In genomic region chr17:17042851-17043667, GRCh38 we compare ENCODE assay signal across 8 cellular contexts. TPM values are rescaled to one million over a fixed set of nuclear protein-coding genes. Genes with fewer than 3 reads are reported as not detected.
DNase-seq lines count a peak whose midpoint lies in the region; ATAC-seq lines count a peak whose summit lies in the region.

No MANE protein-coding gene starts in this region.

- H3K9me3 Mint-ChIP-seq in activated naive CD4-positive, alpha-beta T cell treated with anti-CD3 and anti-CD28 coated beads, Interleukin-2, amount 50 U/mL, for 72 hours: no peaks in the 10 kb centered on the region

- peaks cover 21% of the 10 kb centered on the region for H3K4me1 ChIP-seq in ES-I3 (ENCODE audit: insufficient read depth, low read length)
- H3K4me1 ChIP-seq in iPS DF 6.9 (ENCODE audit: control insufficient read depth, insufficient read depth, low read length): peaks cover 3% of the 10 kb centered on the region; the same call in 1 of the 2 replicates

- no CpG with 5 or more reads among the region's 42 CpGs for WGBS in iPS DF 6.9 (ENCODE audit: insufficient coverage, insufficient read length)

- H3K27me3 ChIP-seq in iPS DF 6.9 (ENCODE audit: control insufficient read depth, insufficient read depth, low read length): no peaks in the 10 kb centered on the region; the same call in 1 of the 2 replicates

- H3K36me3 ChIP-seq in ES-I3 (ENCODE audit: insufficient read depth, low read length): no peaks in the 10 kb centered on the region
- no peaks in the 10 kb centered on the region for H3K36me3 ChIP-seq in iPS DF 6.9 (ENCODE audit: control insufficient read depth, insufficient read depth, low read length)

- DNase-seq in LHCN-M2 (ENCODE audit: low read depth) (peak; percentile 63), iPS DF 6.9 (ENCODE audit: low read depth, low spot score) (no peak), skeletal muscle cell (ENCODE audit: low read depth) (no peak), HuH-7.5 (ENCODE audit: low spot score) (no peak)
- DNase-seq in activated naive CD4-positive, alpha-beta T cell treated with anti-CD3 and anti-CD28 coated beads, Interleukin-2, amount 50 U/mL, for 72 hours (ENCODE audit: low spot score in 2 of 2): peak in 1 of 2 donors; percentile 27

- H3K27ac Mint-ChIP-seq in activated naive CD4-positive, alpha-beta T cell treated with anti-CD3 and anti-CD28 coated beads, Interleukin-2, amount 50 U/mL, for 72 hours: peak overlapping the region; percentile 55 to 90

- peak overlapping the region; percentile 74 for H3K9ac ChIP-seq in ES-I3 (ENCODE audit: low read depth, low read length)

- H3K4me3 ChIP-seq in iPS DF 6.9 (ENCODE audit: low read length) (peak overlapping the region; percentile 95), skeletal muscle cell (ENCODE audit: low read depth, low read length) (peak overlapping the region; percentile 87)

- no peak overlapping the region for H3K27ac ChIP-seq in iPS DF 6.9 (ENCODE audit: low read length)

- H3K9me3 ChIP-seq in ES-I3 (ENCODE audit: control insufficient read depth, insufficient read depth, low read length) (no peaks in the 10 kb centered on the region), iPS DF 6.9 (ENCODE audit: control insufficient read depth, insufficient read depth, low read length) (no peaks in the 10 kb centered on the region)

- ATAC-seq in activated naive CD4-positive, alpha-beta T cell treated with anti-CD3 and anti-CD28 coated beads, Interleukin-2, amount 50 U/mL, for 72 hours: peak; percentile 2 to 8
- ATAC-seq in HG03469 (IDR thresholded peaks at IDR 0.05; ENCODE audit: unreplicated experiment): no peak
- no peak for ATAC-seq in HG02798 (IDR thresholded peaks at IDR 0.05; ENCODE audit: poor library complexity, unreplicated experiment)

- peaks cover 0 to 6% of the 10 kb centered on the region in 2 donors for H3K36me3 Mint-ChIP-seq in activated naive CD4-positive, alpha-beta T cell treated with anti-CD3 and anti-CD28 coated beads, Interleukin-2, amount 50 U/mL, for 72 hours

RNA-seq across cellular contexts. Expression of gene MPRIP, which starts 0.8 kb away (rescaled TPM):
- total RNA-seq in LHCN-M2 (2014; rRNA removed): 198 and 224 TPM in 2 replicates
- polyA plus RNA-seq in LHCN-M2 (2012): 296 TPM
- 100 to 1,000 TPM in 1 of 2 donors, 10 to 100 TPM in 1; 67.4 to 134 TPM for total RNA-seq in activated naive CD4-positive, alpha-beta T cell treated with anti-CD3 and anti-CD28 coated beads, Interleukin-2, amount 50 U/mL, for 72 hours

Comparison
In these comparisons a context has a peak if more than half of its experiments do, and no peak if none do; other contexts are left out.
1. ATAC-seq: peak in activated naive CD4-positive, alpha-beta T cell treated with anti-CD3 and anti-CD28 coated beads, Interleukin-2, amount 50 U/mL, for 72 hours (2 of 2); none in HG03469 (single experiment) and HG02798 (single experiment).